8 cellular contexts compared by ENCODE assay signal in genomic region chr12:49605539-49605938, GRCh38. TPM values are rescaled to one million over a fixed set of nuclear protein-coding genes. Genes with fewer than 3 reads are reported as not detected.
DNase-seq lines count a peak whose midpoint lies in the region; ATAC-seq and TF ChIP-seq lines count a peak whose summit lies in the region.
"Not testable (repeated sequence)": the region's sequence is repeated elsewhere in the genome, so short reads cannot be mapped to it uniquely, and the experiment has no call there.
"Had no signal": no experiment of that assay in that cellular context is flagged by ENCODE, and none has a peak within 500 bp of the region (broad histone marks: within the 10 kb centered on the region; RNA-seq: fewer than 3 reads in every experiment).

Gene FAM186B (minus strand): TSS chr12:49605639. CDS start chr12:49605477, 162 bp downstream.

- H3K36me3 Mint-ChIP-seq in H9 (ENCODE audit: insufficient read depth in 1 of 3, low read depth in 3 of 3); T-helper 17 cell (ENCODE audit: low read depth); endodermal cell (ENCODE audit: low read depth): not testable (repeated sequence)

- H3K27ac ChIP-seq in H9 (ENCODE audit: insufficient read length, low read depth, low read length); endodermal cell (ENCODE audit: low read depth, low read length); mesenchymal stem cell (ENCODE audit: low read length, poor library complexity, severe bottlenecking); testis: not testable (repeated sequence)

- H3K9me3 ChIP-seq in H9 (ENCODE audit: control insufficient read depth, low read depth, low read length); Loucy (ENCODE audit: insufficient read depth, low read depth, low read length); T-helper 17 cell (ENCODE audit: control insufficient read depth, low read length, poor library complexity, severe bottlenecking); endodermal cell (ENCODE audit: control insufficient read depth, low read length); mesenchymal stem cell (ENCODE audit: control insufficient read depth, low read length); testis: not testable (repeated sequence)

- DNase-seq in H9, T-helper 17 cell, endodermal cell, mesenchymal stem cell, testis: not testable (repeated sequence)

- not testable (repeated sequence) for H3K23ac ChIP-seq in H9 (ENCODE audit: insufficient read length, low read depth, low read length); mesenchymal stem cell (ENCODE audit: low read length in 2 of 2)

- H3K9me3 Mint-ChIP-seq in H9, endodermal cell: not testable (repeated sequence)

- not testable (repeated sequence) for H3K4me3 Mint-ChIP-seq in H9, T-helper 17 cell, endodermal cell

- H4K20me1 ChIP-seq in H9 (ENCODE audit: control insufficient read depth, insufficient read depth, insufficient read length); Loucy (ENCODE audit: insufficient read depth, low read length, poor library complexity, severe bottlenecking): not testable (repeated sequence)

- not testable (repeated sequence) for H4K5ac ChIP-seq in H9 (ENCODE audit: insufficient read length, low read depth, low read length)

- no CpG with 5 or more reads among the region's 4 CpGs for WGBS in H9 (ENCODE audit: extremely low coverage, insufficient read length, low lambda C conversion rate)
- 92% methylated on average over 2 to 4 of the region's 4 CpGs for WGBS in endodermal cell (ENCODE audit: insufficient coverage in 1 of 2, insufficient read length in 1 of 2), 2 experiments
- WGBS in mesenchymal stem cell: 89% methylated on average over 3 of the region's 4 CpGs
- WGBS in testis, 2 donors: 95 to 97% methylated on average over 4 of the region's 4 CpGs

- not testable (repeated sequence) for H2BK5ac ChIP-seq in H9 (ENCODE audit: insufficient read length, low read length); mesenchymal stem cell (ENCODE audit: low read depth, low read length, poor library complexity, severe bottlenecking)

- H2AK5ac ChIP-seq in H9 (ENCODE audit: insufficient read length, low read length); mesenchymal stem cell (ENCODE audit: low read length, severe bottlenecking): not testable (repeated sequence)

- H3T11ph ChIP-seq in H9 (ENCODE audit: low read length): not testable (repeated sequence)

- intact Hi-C loops in testis (cut with DNase I; ENCODE audit: low total_unique reads): not testable (repeated sequence)

- TF ChIP-seq CTCF in H9 (conservative IDR thresholded peaks at IDR 0.05); Loucy (conservative IDR thresholded peaks at IDR 0.05; ENCODE audit: low read length); endodermal cell (conservative IDR thresholded peaks at IDR 0.05); testis (IDR thresholded peaks at IDR 0.05): not testable (repeated sequence)

- not testable (repeated sequence) for H3K56ac ChIP-seq in H9 (ENCODE audit: insufficient read length, low read depth, low read length)

- not testable (repeated sequence) for H3K23me2 ChIP-seq in H9 (ENCODE audit: insufficient read length, low read depth, low read length, poor library complexity, severe bottlenecking)

- not testable (repeated sequence) for TF ChIP-seq POLR2A in testis (IDR thresholded peaks at IDR 0.05)

- H3K4me3 ChIP-seq in Loucy (ENCODE audit: low read length, poor library complexity, severe bottlenecking) (peak within 1 kb of the TSS; percentile 21), mesenchymal stem cell (ENCODE audit: insufficient read depth in 1 of 2, low read depth in 1 of 2, low read length in 2 of 2) (peak within 1 kb of the TSS in 1 of 2 experiments; percentile 32)
- H3K4me3 ChIP-seq in endodermal cell (ENCODE audit: low read length); testis: not testable (repeated sequence)

- H3K4me1 Mint-ChIP-seq in H9, T-helper 17 cell: not testable (repeated sequence)
- peaks cover 10% of the 10 kb centered on the region for H3K4me1 Mint-ChIP-seq in endodermal cell

- H3K36me3 ChIP-seq in Loucy (ENCODE audit: insufficient read depth, low read length); endodermal cell (ENCODE audit: control insufficient read depth, insufficient read depth, low read length); mesenchymal stem cell (ENCODE audit: control insufficient read depth in 1 of 2, insufficient read depth in 2 of 2, low read depth in 1 of 2, low read length in 2 of 2); testis (ENCODE audit: low read depth, missing control alignments): not testable (repeated sequence)

- not testable (repeated sequence) for H3K27me3 ChIP-seq in H9 (ENCODE audit: insufficient read depth, low read length); Loucy (ENCODE audit: insufficient read depth, low read length, poor library complexity, severe bottlenecking); endodermal cell (ENCODE audit: control insufficient read depth, insufficient read depth, low read length, poor library complexity, severe bottlenecking); mesenchymal stem cell (ENCODE audit: control insufficient read depth in 1 of 2, insufficient read depth in 1 of 2, low read length in 2 of 2); testis

- H3K27ac Mint-ChIP-seq in H9 (peak within 1 kb of the TSS in 1 of 3 experiments; percentile 59; a peak in 1 of 7 replicates), T-helper 17 cell (peak within 1 kb of the TSS; percentile 63), endodermal cell (peak within 1 kb of the TSS; percentile 58)

- H3F3A ChIP-seq in Loucy (ENCODE audit: low read depth): not testable (repeated sequence)

- not testable (repeated sequence) for H2BK12ac ChIP-seq in H9 (ENCODE audit: insufficient read length, low read depth, low read length); mesenchymal stem cell (ENCODE audit: low read length in 2 of 2)

- H2BK120ac ChIP-seq in H9 (ENCODE audit: low read depth, low read length, poor library complexity, severe bottlenecking); mesenchymal stem cell (ENCODE audit: low read depth, low read length): not testable (repeated sequence)

- H3K27me3 Mint-ChIP-seq in H9 (ENCODE audit: low read depth): peaks cover 10% of the 10 kb centered on the region
- H3K27me3 Mint-ChIP-seq in T-helper 17 cell; endodermal cell (ENCODE audit: insufficient read depth): not testable (repeated sequence)

- peak within 1 kb of the TSS; percentile 15 for H3K9ac ChIP-seq in H9 (ENCODE audit: extremely low read depth, insufficient read length, low read length)
- H3K9ac ChIP-seq in Loucy (ENCODE audit: low read depth, low read length, poor library complexity, severe bottlenecking): peak within 1 kb of the TSS; percentile 12
- not testable (repeated sequence) for H3K9ac ChIP-seq in endodermal cell (ENCODE audit: extremely low read depth, low read length, poor library complexity, severe bottlenecking); mesenchymal stem cell (ENCODE audit: low read length)

- not testable (repeated sequence) for H2BK20ac ChIP-seq in H9 (ENCODE audit: low read depth, low read length, poor library complexity, severe bottlenecking)

- not testable (repeated sequence) for H3K18ac ChIP-seq in H9 (ENCODE audit: insufficient read length, low read depth, low read length); mesenchymal stem cell (ENCODE audit: low read depth in 1 of 2, low read length in 2 of 2)

- not testable (repeated sequence) for H3K9me2 ChIP-seq in Loucy (replicated peaks; ENCODE audit: low read depth, low read length)

- H2AFZ ChIP-seq in H9 (ENCODE audit: low read length); Loucy (ENCODE audit: low read length); mesenchymal stem cell (ENCODE audit: low read depth, low read length): not testable (repeated sequence)

- not testable (repeated sequence) for H3K4me2 ChIP-seq in H9 (ENCODE audit: insufficient read depth, insufficient read length, low read length); mesenchymal stem cell (ENCODE audit: low read length, poor library complexity, severe bottlenecking)
- H3K4me2 ChIP-seq in Loucy (ENCODE audit: low read depth, low read length, poor library complexity, severe bottlenecking): peak within 1 kb of the TSS; percentile 46

- H3K79me1 ChIP-seq in H9 (ENCODE audit: insufficient read depth, low read depth, low read length, poor library complexity, severe bottlenecking); mesenchymal stem cell (replicated peaks; ENCODE audit: low read length, poor library complexity, severe bottlenecking): not testable (repeated sequence)

- not testable (repeated sequence) for H4K91ac ChIP-seq in H9 (ENCODE audit: insufficient read length, low read depth, low read length); mesenchymal stem cell (ENCODE audit: low read length)

- H2BK15ac ChIP-seq in H9 (ENCODE audit: low read depth, low read length); mesenchymal stem cell (ENCODE audit: low read depth, poor library complexity, severe bottlenecking): not testable (repeated sequence)

- H3K14ac ChIP-seq in H9 (ENCODE audit: insufficient read depth, low read length); mesenchymal stem cell (ENCODE audit: low read length in 2 of 2): not testable (repeated sequence)

- H4K8ac ChIP-seq in H9 (replicated peaks; ENCODE audit: insufficient read length, low read depth, low read length): not testable (repeated sequence)
- H4K8ac ChIP-seq in mesenchymal stem cell (ENCODE audit: low read length): peak within 1 kb of the TSS; percentile 23

- H3K79me2 ChIP-seq in H9 (ENCODE audit: insufficient read depth, low read length); Loucy (ENCODE audit: insufficient read depth, low read length): not testable (repeated sequence)

- ATAC-seq in T-helper 17 cell: not testable (repeated sequence)

- not testable (repeated sequence) for H3K4ac ChIP-seq in H9 (ENCODE audit: low read depth, low read length); mesenchymal stem cell (ENCODE audit: low read depth in 1 of 2, low read length in 2 of 2)

- not testable (repeated sequence) for H3K4me1 ChIP-seq in H9 (ENCODE audit: insufficient read depth, low read length); Loucy (ENCODE audit: insufficient read depth, low read length, poor library complexity, severe bottlenecking); endodermal cell (ENCODE audit: control insufficient read depth, insufficient read depth, low read length); mesenchymal stem cell (ENCODE audit: control insufficient read depth, insufficient read depth, low read depth, low read length); testis

RNA-seq across cellular contexts. Expression of gene FAM186B, which starts in this region (rescaled TPM):
- total RNA-seq in H9 (2021) (0.42 and 0.46 TPM in 2 replicates), T-helper 17 cell (under 1 TPM; 0.37 to 0.39 TPM), endodermal cell (under 1 TPM; 0.22 to 0.26 TPM), testis (10 to 100 TPM; 54.9 to 68.6 TPM)
- polyA plus RNA-seq in endodermal cell (2013, experiment 1 of 2): 0.18 TPM
- 0.08 TPM for polyA plus RNA-seq in endodermal cell (2013, experiment 2 of 2)
- 0.10 TPM for polyA plus RNA-seq in mesenchymal stem cell (2013, experiment 1 of 2)
- polyA plus RNA-seq in mesenchymal stem cell (2013, experiment 2 of 2): 0.07 TPM
- polyA plus RNA-seq in testis (ENCODE audit: insufficient read depth, low read depth, low replicate concordance): 178 TPM
- polyA plus RNA-seq: CD14-positive monocyte; CD8-positive, alpha-beta memory T cell had no signal

Comparison
In these comparisons a context has a peak if more than half of its experiments do, and no peak if none do; other contexts are left out.
1. RNA of gene FAM186B (total RNA-seq): 54.9 to 68.6 TPM in testis; 0.42 to 0.46 TPM in H9, 0.37 to 0.39 TPM in T-helper 17 cell and 0.22 to 0.26 TPM in endodermal cell; every median in the first group is over 10 times any median in the second.